Comparison of ENCODE assay signal across 8 cellular contexts in the genomic region with DNA sequence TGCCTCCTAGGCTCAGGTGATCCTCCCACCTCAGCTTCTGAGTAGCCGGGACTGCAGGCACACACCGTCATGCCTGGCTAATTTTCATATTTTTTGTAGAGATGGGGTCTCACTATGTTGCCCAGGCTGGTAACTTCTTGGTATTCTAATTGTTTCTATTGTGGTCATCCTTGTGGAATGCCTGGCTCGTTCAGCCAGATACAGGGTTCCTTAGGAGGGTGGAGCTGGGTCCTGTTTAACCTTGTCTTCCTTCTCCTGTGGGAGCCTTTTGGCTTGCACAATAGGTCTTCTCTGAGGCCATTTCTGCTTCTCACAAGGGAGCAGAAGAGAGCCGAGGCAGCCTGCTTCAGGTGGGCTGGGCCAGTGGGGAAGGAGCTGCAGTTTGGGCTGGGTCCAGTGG. TPM values are rescaled to one million over a fixed set of nuclear protein-coding genes. Genes with fewer than 3 reads are reported as not detected.
DNase-seq lines count a peak whose midpoint lies in the region; ATAC-seq and TF ChIP-seq lines count a peak whose summit lies in the region.

No MANE protein-coding gene starts in this region.

- peaks cover 26% of the 10 kb centered on the region for H3K36me3 ChIP-seq in H7 (replicated peaks; ENCODE audit: control insufficient read depth, insufficient read depth, low read length)

- peak overlapping the region; percentile 66 for H3K4me3 Mint-ChIP-seq in natural killer cell treated with Interleukin-12 subunit alpha and Interleukin-12 subunit beta and Interleukin-15 and Interleukin-18, amount 100 ng/mL, for 72 hours
- no peak overlapping the region for H3K4me3 Mint-ChIP-seq in activated CD4-positive, alpha-beta memory T cell treated with anti-CD3 and anti-CD28 coated beads, Interleukin-2, amount 10 ng/mL, durations not matched to agents 7 days and 5 days

- peaks cover 45 to 53% of the 10 kb centered on the region in 2 donors for H3K4me1 Mint-ChIP-seq in natural killer cell treated with Interleukin-12 subunit alpha and Interleukin-12 subunit beta and Interleukin-15 and Interleukin-18, amount 100 ng/mL, for 72 hours (ENCODE audit: low read depth in 2 of 2)
- peaks cover 39% of the 10 kb centered on the region for H3K4me1 Mint-ChIP-seq in activated CD4-positive, alpha-beta memory T cell treated with anti-CD3 and anti-CD28 coated beads, Interleukin-2, amount 10 ng/mL, durations not matched to agents 7 days and 5 days

- CTCF ChIA-PET in RWPE1 (lab: Yijun Ruan, JAX) = no interaction called here
- CTCF ChIA-PET in activated CD4-positive, alpha-beta memory T cell treated with anti-CD3 and anti-CD28 coated beads, Interleukin-2, amount 10 ng/mL, durations not matched to agents 7 days and 5 days (lab: Charles Lee) = no interaction called here

- POLR2A ChIA-PET in RWPE1 (lab: Yijun Ruan, JAX; ENCODE audit: low non-redundant PET) = no interaction called here
- POLR2A ChIA-PET in activated CD4-positive, alpha-beta memory T cell treated with anti-CD3 and anti-CD28 coated beads, Interleukin-2, amount 10 ng/mL, durations not matched to agents 7 days and 5 days (lab: Charles Lee) = interaction anchor here (2.9 kb wide), 1 partner anchor 36 kb away, joined by 15 read pairs; no protein-coding TSS in a partner anchor

- DNase-seq in AG10803 (ENCODE audit: low read depth) = peak; percentile 85
- peak; percentile 31 for DNase-seq in RWPE1 (ENCODE audit: low spot score)
- DNase-seq in epithelial cell of prostate (ENCODE audit: low read depth, low spot score) = no peak
- DNase-seq in natural killer cell treated with Interleukin-12 subunit alpha and Interleukin-12 subunit beta and Interleukin-15 and Interleukin-18, amount 100 ng/mL, for 72 hours (ENCODE audit: low spot score) = no peak
- no peak for DNase-seq in H7
- DNase-seq in mesenteric fat pad (ENCODE audit: low spot score) = no peak
- no peak for DNase-seq in activated CD4-positive, alpha-beta memory T cell treated with anti-CD3 and anti-CD28 coated beads, Interleukin-2, amount 10 ng/mL, durations not matched to agents 7 days and 5 days
- no peak for DNase-seq in NCI-H2081 (lab: John Stamatoyannopoulos, UW)

- no peaks in the 10 kb centered on the region for H3K9me3 Mint-ChIP-seq in natural killer cell treated with Interleukin-12 subunit alpha and Interleukin-12 subunit beta and Interleukin-15 and Interleukin-18, amount 100 ng/mL, for 72 hours
- H3K9me3 Mint-ChIP-seq in activated CD4-positive, alpha-beta memory T cell treated with anti-CD3 and anti-CD28 coated beads, Interleukin-2, amount 10 ng/mL, durations not matched to agents 7 days and 5 days = no peaks in the 10 kb centered on the region

- peak overlapping the region; percentile 82 to 92 for H3K27ac Mint-ChIP-seq in natural killer cell treated with Interleukin-12 subunit alpha and Interleukin-12 subunit beta and Interleukin-15 and Interleukin-18, amount 100 ng/mL, for 72 hours
- H3K27ac Mint-ChIP-seq in activated CD4-positive, alpha-beta memory T cell treated with anti-CD3 and anti-CD28 coated beads, Interleukin-2, amount 10 ng/mL, durations not matched to agents 7 days and 5 days = no peak overlapping the region

- peak overlapping the region; percentile 86 for H3K27ac ChIP-seq in RWPE1
- H3K27ac ChIP-seq in epithelial cell of prostate = peak overlapping the region; percentile 9

- H3K27me3 Mint-ChIP-seq in natural killer cell treated with Interleukin-12 subunit alpha and Interleukin-12 subunit beta and Interleukin-15 and Interleukin-18, amount 100 ng/mL, for 72 hours = no peaks in the 10 kb centered on the region
- H3K27me3 Mint-ChIP-seq in activated CD4-positive, alpha-beta memory T cell treated with anti-CD3 and anti-CD28 coated beads, Interleukin-2, amount 10 ng/mL, durations not matched to agents 7 days and 5 days = no peaks in the 10 kb centered on the region

- no peaks in the 10 kb centered on the region for H3K27me3 ChIP-seq in H7 (ENCODE audit: control insufficient read depth, insufficient read depth, low read length)

- ATAC-seq in natural killer cell treated with Interleukin-12 subunit alpha and Interleukin-12 subunit beta and Interleukin-15 and Interleukin-18, amount 100 ng/mL, for 72 hours = no peak

- H3K4me3 ChIP-seq in AG10803 (ENCODE audit: low read length) (no peak overlapping the region), H7 (ENCODE audit: insufficient read depth, low read depth, low read length) (no peak overlapping the region)

- peaks cover 13% of the 10 kb centered on the region for H3K36me3 Mint-ChIP-seq in natural killer cell treated with Interleukin-12 subunit alpha and Interleukin-12 subunit beta and Interleukin-15 and Interleukin-18, amount 100 ng/mL, for 72 hours
- peaks cover 69% of the 10 kb centered on the region for H3K36me3 Mint-ChIP-seq in activated CD4-positive, alpha-beta memory T cell treated with anti-CD3 and anti-CD28 coated beads, Interleukin-2, amount 10 ng/mL, durations not matched to agents 7 days and 5 days (ENCODE audit: low read depth)

- no peak; the same call in 1 of the 2 replicates for TF ChIP-seq CTCF in AG10803 (conservative IDR thresholded peaks at IDR 0.05; ENCODE audit: low read length)
- TF ChIP-seq CTCF in RWPE1 (conservative IDR thresholded peaks at IDR 0.05; ENCODE audit: low read depth) = no peak

RNA-seq across cellular contexts. Expression of gene PLEKHO2, which starts 15.7 kb away (rescaled TPM):
- total RNA-seq in natural killer cell treated with Interleukin-12 subunit alpha and Interleukin-12 subunit beta and Interleukin-15 and Interleukin-18, amount 100 ng/mL, for 72 hours = 10 to 100 TPM; 31.2 to 47.2 TPM
- total RNA-seq in H7 (2014; rRNA removed; shearing (Covaris generic)) = 14.5 and 17.0 TPM in 2 replicates
- 87.5 TPM for total RNA-seq in mesenteric fat pad
- total RNA-seq in activated CD4-positive, alpha-beta memory T cell treated with anti-CD3 and anti-CD28 coated beads, Interleukin-2, amount 10 ng/mL, durations not matched to agents 7 days and 5 days = 10 to 100 TPM; 32.9 to 33.1 TPM

RNA-seq across cellular contexts. Expression of gene PIF1, which starts 32.0 kb away (rescaled TPM):
- total RNA-seq in natural killer cell treated with Interleukin-12 subunit alpha and Interleukin-12 subunit beta and Interleukin-15 and Interleukin-18, amount 100 ng/mL, for 72 hours = 10 to 100 TPM; 24.7 to 91.9 TPM
- total RNA-seq in H7 (2014; rRNA removed; shearing (Covaris generic)) = 100 and 124 TPM in 2 replicates
- total RNA-seq in mesenteric fat pad = 1.6 TPM
- 10 to 100 TPM; 46.1 to 49.1 TPM for total RNA-seq in activated CD4-positive, alpha-beta memory T cell treated with anti-CD3 and anti-CD28 coated beads, Interleukin-2, amount 10 ng/mL, durations not matched to agents 7 days and 5 days

RNA-seq across cellular contexts. Expression of gene ANKDD1A, which starts 54.3 kb away (rescaled TPM):
- 1 to 10 TPM; 3.1 to 5.0 TPM for total RNA-seq in natural killer cell treated with Interleukin-12 subunit alpha and Interleukin-12 subunit beta and Interleukin-15 and Interleukin-18, amount 100 ng/mL, for 72 hours
- 4.8 and 4.9 TPM in 2 replicates for total RNA-seq in H7 (2014; rRNA removed; shearing (Covaris generic))
- 19.3 TPM for total RNA-seq in mesenteric fat pad
- total RNA-seq in activated CD4-positive, alpha-beta memory T cell treated with anti-CD3 and anti-CD28 coated beads, Interleukin-2, amount 10 ng/mL, durations not matched to agents 7 days and 5 days = 10 to 100 TPM; 14.2 to 15.1 TPM

Comparison
In these comparisons a context has a peak if more than half of its experiments do, and no peak if none do; other contexts are left out.
1. DNase-seq: peak in AG10803 (single experiment) and RWPE1 (single experiment); none in epithelial cell of prostate (single experiment), natural killer cell treated with Interleukin-12 subunit alpha and Interleukin-12 subunit beta and Interleukin-15 and Interleukin-18, amount 100 ng/mL, for 72 hours (single experiment), H7 (single experiment), mesenteric fat pad (single experiment), activated CD4-positive, alpha-beta memory T cell treated with anti-CD3 and anti-CD28 coated beads, Interleukin-2, amount 10 ng/mL, durations not matched to agents 7 days and 5 days (single experiment) and NCI-H2081 (0 of 2).